ENCODE assay signal across 18 cellular contexts in genomic region chr5:72559866-72560766, GRCh38. TPM values are rescaled to one million over a fixed set of nuclear protein-coding genes. Genes with fewer than 3 reads are reported as not detected.
DNase-seq lines count a peak whose midpoint lies in the region; ATAC-seq and TF ChIP-seq lines count a peak whose summit lies in the region.
"Had no signal": no experiment of that assay in that cellular context is flagged by ENCODE, and none has a peak within 500 bp of the region (broad histone marks: within the 10 kb centered on the region; RNA-seq: fewer than 3 reads in every experiment).

No MANE protein-coding gene starts in this region.

- BruUV-seq in mammary epithelial cell (replicated peaks; lab: Mats Ljungman, UMichigan): no TSS peak
- no TSS peak for BruUV-seq in MCF 10A (replicated peaks; lab: Mats Ljungman, UMichigan)

- H3K9me3 Mint-ChIP-seq in MCF 10A (ENCODE audit: unreplicated experiment) (no peaks in the 10 kb centered on the region), brain (peaks cover 0 to 6% (median 0%) of the 10 kb centered on the region in 5 experiments)
- H3K9me3 Mint-ChIP-seq: T-helper 1 cell treated with Interleukin-12 subunit alpha and Interleukin-12 subunit beta and Interleukin-4 antibody, amounts not matched to agents 30 μg/mL and 1 μg/mL, for 36 hours had no signal

- H3K4me2 ChIP-seq in mammary epithelial cell (ENCODE audit: insufficient read depth, low read depth, low read length) (no peak overlapping the region), smooth muscle cell (no peak overlapping the region)
- H3K4me2 ChIP-seq: hepatocyte had no signal

- H2AFZ ChIP-seq in mammary epithelial cell (ENCODE audit: low read depth, low read length): no peak overlapping the region
- H2AFZ ChIP-seq in smooth muscle cell (ENCODE audit: low read depth): no peak overlapping the region
- H2AFZ ChIP-seq: hepatocyte had no signal

- H3K27me3 Mint-ChIP-seq in MCF 10A (ENCODE audit: insufficient read depth, unreplicated experiment) (no peaks in the 10 kb centered on the region), brain (peaks cover 7% of the 10 kb centered on the region)

- intact Hi-C loops in mammary epithelial cell (cut with micrococcal nuclease): no loop called here
- intact Hi-C loops in MCF 10A (cut with micrococcal nuclease): no loop called here
- intact Hi-C loops in left ventricle myocardium inferior (cut with micrococcal nuclease): no loop called here
- intact Hi-C loops in uterus (cut with DNase I; ENCODE audit: low total_unique reads): no loop called here

- POLR2A ChIA-PET in MCF 10A (lab: Yijun Ruan, JAX): interaction anchor here (0.8 kb wide), 1 partner anchor 13 kb away, joined by 3 read pairs; no protein-coding TSS in a partner anchor

- no peaks in the 10 kb centered on the region for H3K36me3 Mint-ChIP-seq in MCF 10A (ENCODE audit: insufficient read depth, unreplicated experiment)
- no peaks in the 10 kb centered on the region for H3K36me3 Mint-ChIP-seq in brain
- H3K36me3 Mint-ChIP-seq: naive thymus-derived CD4-positive, alpha-beta T cell had no signal

- dilution Hi-C loops in mammary epithelial cell (cut with HindIII; ENCODE audit: low sequenced_read_pairs): no loop called here

- WGBS in mammary epithelial cell (ENCODE audit: low coverage, missing lambda C conversion rate): 96% methylated on average over 3 of the region's 5 CpGs
- WGBS in smooth muscle cell (ENCODE audit: low lambda C conversion rate): 59% methylated on average over 5 of the region's 5 CpGs
- 80% methylated on average over 5 of the region's 5 CpGs for WGBS in suprapubic skin

- no peak overlapping the region for H3K27ac Mint-ChIP-seq in MCF 10A (ENCODE audit: low read depth, unreplicated experiment)
- peak overlapping the region in 3 of 5 experiments; percentile 28 to 82 (median 62) for H3K27ac Mint-ChIP-seq in brain
- H3K27ac Mint-ChIP-seq: naive thymus-derived CD4-positive, alpha-beta T cell; T-helper 1 cell treated with Interleukin-12 subunit alpha and Interleukin-12 subunit beta and Interleukin-4 antibody, amounts not matched to agents 30 μg/mL and 1 μg/mL, for 36 hours had no signal

- CTCF ChIA-PET in mammary epithelial cell (lab: Charles Lee; ENCODE audit: low non-redundant PET) (no interaction called here), MCF 10A (lab: Yijun Ruan, JAX) (no interaction called here)

- H3K36me3 ChIP-seq in mammary epithelial cell (ENCODE audit: insufficient read depth, low read length) (no peaks in the 10 kb centered on the region), left ventricle myocardium inferior (no peaks in the 10 kb centered on the region), smooth muscle cell (ENCODE audit: low read depth) (no peaks in the 10 kb centered on the region), uterus (no peaks in the 10 kb centered on the region), suprapubic skin (no peaks in the 10 kb centered on the region)

- H3K4me1 ChIP-seq in mammary epithelial cell (ENCODE audit: insufficient read depth, low read length) (peaks cover 17% of the 10 kb centered on the region), left ventricle myocardium inferior (peaks cover 36% of the 10 kb centered on the region), smooth muscle cell (ENCODE audit: low read depth) (peaks cover 19% of the 10 kb centered on the region), uterus (peaks cover 0 to 7% of the 10 kb centered on the region in 2 donors), suprapubic skin (peaks cover 30% of the 10 kb centered on the region)
- H3K4me1 ChIP-seq: Caco-2 had no signal

- peak; percentile 9 for DNase-seq in mammary epithelial cell
- no peak for DNase-seq in MCF 10A (ENCODE audit: unreplicated experiment)
- DNase-seq in left ventricle myocardium inferior: no peak
- DNase-seq in smooth muscle cell (lab: John Stamatoyannopoulos, UW; ENCODE audit: unreplicated experiment): no peak
- DNase-seq in uterus: no peak
- no peak for DNase-seq in suprapubic skin (ENCODE audit: low spot score in 2 of 2)
- DNase-seq: activated CD4-positive, alpha-beta T cell treated with anti-CD3 and anti-CD28 coated beads for 48 hours; Caco-2; naive thymus-derived CD4-positive, alpha-beta T cell; NCI-H1694 treated with DMSO at 0.1 percent for 48 hours; NCI-H510A treated with DMSO at 0.1 percent for 48 hours; stimulated activated CD4-positive, alpha-beta T cell treated with anti-CD3 and anti-CD28 coated beads, Interleukin-1b, Interleukin-23, amount 100 ng/mL, for 48 hours had no signal

- ATAC-seq in HG02938 (IDR thresholded peaks at IDR 0.05; ENCODE audit: unreplicated experiment): no peak
- ATAC-seq: esophagus mucosa; naive thymus-derived CD4-positive, alpha-beta T cell had no signal

- H3K79me2 ChIP-seq in mammary epithelial cell (ENCODE audit: insufficient read depth, low read length) (no peaks in the 10 kb centered on the region), smooth muscle cell (ENCODE audit: low read depth) (no peaks in the 10 kb centered on the region)
- H3K79me2 ChIP-seq: hepatocyte had no signal

- H3K4me3 Mint-ChIP-seq in MCF 10A (ENCODE audit: unreplicated experiment) (no peak overlapping the region), brain (no peak overlapping the region)
- H3K4me3 Mint-ChIP-seq: naive thymus-derived CD4-positive, alpha-beta T cell; T-helper 1 cell treated with Interleukin-12 subunit alpha and Interleukin-12 subunit beta and Interleukin-4 antibody, amounts not matched to agents 30 μg/mL and 1 μg/mL, for 36 hours had no signal

- TF ChIP-seq CTCF in mammary epithelial cell (conservative IDR thresholded peaks at IDR 0.05 in 1 of 2, IDR thresholded peaks at IDR 0.05 in 1 of 2; ENCODE audit: extremely low read depth in 1 of 2, insufficient read depth in 1 of 2, low read depth in 1 of 2, low read length in 2 of 2): no peak
- TF ChIP-seq CTCF in MCF 10A (IDR thresholded peaks at IDR 0.05; ENCODE audit: unreplicated experiment): no peak
- no peak for TF ChIP-seq CTCF in brain (conservative IDR thresholded peaks at IDR 0.05)
- no peak for TF ChIP-seq CTCF in left ventricle myocardium inferior (IDR thresholded peaks at IDR 0.05; ENCODE audit: borderline replicate concordance)
- TF ChIP-seq CTCF in smooth muscle cell (IDR thresholded peaks at IDR 0.05; ENCODE audit: borderline replicate concordance, insufficient read depth, poor library complexity, severe bottlenecking): no peak
- no peak for TF ChIP-seq CTCF in uterus (IDR thresholded peaks at IDR 0.05)
- no peak for TF ChIP-seq CTCF in suprapubic skin (IDR thresholded peaks at IDR 0.05)

- H4K20me1 ChIP-seq in mammary epithelial cell (ENCODE audit: insufficient read depth, low read length) (no peaks in the 10 kb centered on the region), smooth muscle cell (ENCODE audit: low read depth) (no peaks in the 10 kb centered on the region)

- no peak for TF ChIP-seq EP300 in suprapubic skin (IDR thresholded peaks at IDR 0.05)

- H3K4me1 Mint-ChIP-seq in MCF 10A (ENCODE audit: insufficient read depth, unreplicated experiment) (peaks cover 15% of the 10 kb centered on the region), brain (peaks cover 60% of the 10 kb centered on the region)

- H3K27me3 ChIP-seq in mammary epithelial cell (ENCODE audit: insufficient read depth, low read length) (no peaks in the 10 kb centered on the region), left ventricle myocardium inferior (ENCODE audit: low read depth) (no peaks in the 10 kb centered on the region), smooth muscle cell (ENCODE audit: low read depth) (no peaks in the 10 kb centered on the region), uterus (no peaks in the 10 kb centered on the region), suprapubic skin (no peaks in the 10 kb centered on the region)
- H3K27me3 ChIP-seq: hepatocyte had no signal

- H3K4me3 ChIP-seq in mammary epithelial cell (replicated peaks in 1 of 3; ENCODE audit: insufficient read depth in 1 of 3, low read depth in 2 of 3, low read length in 3 of 3): no peak overlapping the region
- H3K4me3 ChIP-seq in left ventricle myocardium inferior: no peak overlapping the region
- H3K4me3 ChIP-seq in smooth muscle cell: no peak overlapping the region
- H3K4me3 ChIP-seq in uterus: no peak overlapping the region
- H3K4me3 ChIP-seq in suprapubic skin: no peak overlapping the region
- H3K4me3 ChIP-seq: hepatocyte had no signal

- in situ Hi-C loops in mammary epithelial cell (cut with MboI; ENCODE audit: low sequenced_read_pairs in 2 of 2): no loop called here

- TF ChIP-seq POLR2A in uterus (IDR thresholded peaks at IDR 0.05): no peak
- no peak for TF ChIP-seq POLR2A in suprapubic skin (IDR thresholded peaks at IDR 0.05)

- no peak overlapping the region for H3K27ac ChIP-seq in mammary epithelial cell (ENCODE audit: insufficient read depth, low read depth, low read length)
- H3K27ac ChIP-seq in left ventricle myocardium inferior (replicated peaks): peak overlapping the region; percentile 60
- peak overlapping the region; percentile 20 for H3K27ac ChIP-seq in smooth muscle cell (ENCODE audit: low read depth)
- no peak overlapping the region for H3K27ac ChIP-seq in uterus
- H3K27ac ChIP-seq in suprapubic skin: no peak overlapping the region
- H3K27ac ChIP-seq: hepatocyte had no signal

- H3K9ac ChIP-seq in mammary epithelial cell (ENCODE audit: insufficient read depth, low read length) (no peak overlapping the region), smooth muscle cell (ENCODE audit: low read depth) (no peak overlapping the region)

- H3F3A ChIP-seq in smooth muscle cell (ENCODE audit: low read depth): peaks cover 9% of the 10 kb centered on the region

- H3K9me3 ChIP-seq in mammary epithelial cell (replicated peaks; ENCODE audit: insufficient read depth, low read length) (no peaks in the 10 kb centered on the region), left ventricle myocardium inferior (replicated peaks) (no peaks in the 10 kb centered on the region), smooth muscle cell (replicated peaks; ENCODE audit: low read depth) (no peaks in the 10 kb centered on the region), uterus (no peaks in the 10 kb centered on the region), suprapubic skin (no peaks in the 10 kb centered on the region)
- H3K9me3 ChIP-seq: Caco-2 had no signal

RNA-seq across cellular contexts. Expression of gene ZNF366, which starts 52.9 kb away (rescaled TPM):
- total RNA-seq in mammary epithelial cell (not detected), MCF 10A (2022) (not detected in 2 replicates), left ventricle myocardium inferior (8.1 TPM), smooth muscle cell (not detected in 2 replicates), uterus (10 to 100 TPM in 2 of 4 donors, 1 to 10 TPM in 1, under 1 TPM in 1; 0.29 to 20.5 (median 12.1) TPM), suprapubic skin (1 to 10 TPM in 2 of 4 donors, under 1 TPM in 2; 0.38 to 3.8 (median 2.1) TPM)
- polyA plus RNA-seq in mammary epithelial cell (not detected), brain (ENCODE audit: insufficient read depth, low read depth, low replicate concordance) (1.6 TPM), smooth muscle cell (not detected in 2 replicates)
- polyA minus RNA-seq in mammary epithelial cell: not detected
- total RNA-seq: Caco-2 had no signal
- polyA plus RNA-seq: AG04450; hepatocyte; naive thymus-derived CD4-positive, alpha-beta T cell had no signal

Comparison
In these comparisons a context has a peak if more than half of its experiments do, and no peak if none do; other contexts are left out.
1. H3K27ac ChIP-seq: peak in left ventricle myocardium inferior (single experiment) and smooth muscle cell (single experiment); none in mammary epithelial cell (single experiment), uterus (0 of 2) and suprapubic skin (single experiment).